ENCODE assay signal across 11 cellular contexts in the genomic region with DNA sequence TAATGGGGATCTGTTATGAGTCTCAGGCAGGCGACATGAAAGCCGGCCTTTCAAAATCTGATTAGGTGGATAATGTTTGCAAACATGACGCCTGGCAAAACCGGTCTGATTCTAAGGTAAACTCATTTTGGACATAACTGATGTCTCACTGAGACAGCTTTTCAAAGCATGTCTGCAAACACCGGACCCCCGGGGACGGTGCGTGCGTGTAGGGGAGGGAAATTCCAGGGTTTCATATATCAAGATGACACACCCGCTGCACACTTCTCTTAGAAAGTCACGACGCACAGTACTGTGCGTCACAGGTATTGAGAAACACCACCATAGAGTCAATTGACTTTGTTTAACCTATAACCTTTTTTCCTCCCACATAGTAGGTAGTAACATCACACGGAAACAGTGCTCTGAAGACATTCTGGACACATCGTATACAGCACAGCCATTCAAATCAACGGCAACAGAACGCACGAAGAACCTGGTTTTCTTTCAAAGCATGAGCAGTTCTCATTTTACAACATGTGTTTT. TPM values are rescaled to one million over a fixed set of nuclear protein-coding genes. Genes with fewer than 3 reads are reported as not detected.
A peak's percentile ranks its signal among the peaks of the same experiment; 100 is the strongest.
DNase-seq lines count a peak whose midpoint lies in the region; ATAC-seq and TF ChIP-seq lines count a peak whose summit lies in the region.
"Had no signal": no experiment of that assay in that cellular context is flagged by ENCODE, and none has a peak within 500 bp of the region (broad histone marks: within the 10 kb centered on the region; RNA-seq: fewer than 3 reads in every experiment).

No MANE protein-coding gene starts in this region.

- H3K4me1 Mint-ChIP-seq in T-helper 17 cell, result peaks cover 11% of the 10 kb centered on the region

- H3K27me3 ChIP-seq in body of pancreas, result no peaks in the 10 kb centered on the region
- H3K27me3 ChIP-seq in vagina, result no peaks in the 10 kb centered on the region

- H3K4me3 ChIP-seq in HEK293 (ENCODE audit: low read depth, low read length) (no peak overlapping the region), body of pancreas (no peak overlapping the region), vagina (no peak overlapping the region), coronary artery (no peak overlapping the region)

- no peaks in the 10 kb centered on the region for H3K27me3 Mint-ChIP-seq in T-helper 17 cell
- H3K27me3 Mint-ChIP-seq: dendritic cell treated with granulocyte-macrophage colony-stimulating factor and Interleukin-4, amounts not matched to agents 40 ng/mL and 50 ng/mL, for 4 days had no signal

- no peaks in the 10 kb centered on the region for H3K9me3 ChIP-seq in HEK293 (ENCODE audit: control insufficient read depth, insufficient read depth, low read depth, low read length)
- H3K9me3 ChIP-seq in body of pancreas, result no peaks in the 10 kb centered on the region
- no peaks in the 10 kb centered on the region for H3K9me3 ChIP-seq in T-helper 17 cell (ENCODE audit: control insufficient read depth, low read length, poor library complexity, severe bottlenecking)
- no peaks in the 10 kb centered on the region for H3K9me3 ChIP-seq in vagina

- ATAC-seq in body of pancreas (peak; percentile 71), T-helper 17 cell (no peak)

- H3K36me3 ChIP-seq in HEK293 (ENCODE audit: control insufficient read depth in 2 of 2, insufficient read depth in 1 of 2, low read length in 2 of 2) (peaks cover 3 to 26% of the 10 kb centered on the region in 2 experiments; a peak in 2 of 3 replicates), body of pancreas (replicated peaks in 1 of 2; ENCODE audit: insufficient read depth in 1 of 2, low read depth in 2 of 2) (peaks cover 0 to 6% of the 10 kb centered on the region in 2 donors), vagina (peaks cover 0 to 19% of the 10 kb centered on the region in 2 donors)

- POLR2A ChIA-PET in HEK293 (lab: Yijun Ruan, JAX), result no interaction called here

- TF ChIP-seq CTCF in HEK293 (tag by site-specific recombination; IDR thresholded peaks at IDR 0.05), result no peak
- no peak for TF ChIP-seq CTCF in body of pancreas (IDR thresholded peaks at IDR 0.05)
- no peak for TF ChIP-seq CTCF in vagina (IDR thresholded peaks at IDR 0.05)
- no peak for TF ChIP-seq CTCF in coronary artery (IDR thresholded peaks at IDR 0.05)

- no peak overlapping the region for H3K27ac Mint-ChIP-seq in T-helper 17 cell
- H3K27ac Mint-ChIP-seq: dendritic cell treated with granulocyte-macrophage colony-stimulating factor and Interleukin-4, amounts not matched to agents 40 ng/mL and 50 ng/mL, for 4 days had no signal

- H3K27ac ChIP-seq in HEK293 (ENCODE audit: extremely low read depth, low read depth, low read length) (no peak overlapping the region), body of pancreas (peak overlapping the region in 3 of 4 donors; percentile 59 to 72 (median 60)), vagina (no peak overlapping the region), coronary artery (no peak overlapping the region)

- 50 to 52% methylated on average over 17 to 18 of the region's 18 CpGs for WGBS in body of pancreas, 2 donors

- H3K4me3 Mint-ChIP-seq in T-helper 17 cell, result no peak overlapping the region
- H3K4me3 Mint-ChIP-seq: activated T-helper 1 cell treated with anti-CD3 and anti-CD28 coated beads, Interleukin-12 subunit alpha, Interleukin-12 subunit beta, Interleukin-2, Interleukin-4 antibody, amounts not matched to agents 30 ng/mL and 10 ng/mL and 1 ng/mL, durations not matched to agents 14 hours and 24 hours and 36 hours; dendritic cell treated with granulocyte-macrophage colony-stimulating factor and Interleukin-4, amounts not matched to agents 40 ng/mL and 50 ng/mL, for 4 days had no signal

- H3K4me1 ChIP-seq in HEK293 (ENCODE audit: control insufficient read depth, insufficient read depth, low read length) (no peaks in the 10 kb centered on the region), body of pancreas (peaks cover 23% of the 10 kb centered on the region), vagina (no peaks in the 10 kb centered on the region)

- TF ChIP-seq POLR2A in body of pancreas (IDR thresholded peaks at IDR 0.05) (no peak), vagina (IDR thresholded peaks at IDR 0.05) (no peak)

- CTCF ChIA-PET in HEK293 (lab: Yijun Ruan, JAX), result interaction anchor here (1.5 kb wide), 1 partner anchor 8 kb away, joined by 5 read pairs; no protein-coding TSS in a partner anchor

- H3K36me3 Mint-ChIP-seq in T-helper 17 cell (ENCODE audit: low read depth), result peaks cover 7% of the 10 kb centered on the region

- peak; percentile 36 for DNase-seq in NCI-H146 (lab: John Stamatoyannopoulos, UW)
- DNase-seq in body of pancreas, result peak; percentile 47 to 67 (median 54)
- DNase-seq in renal cortical epithelial cell (ENCODE audit: low read depth), result peak; percentile 59
- DNase-seq in T-helper 17 cell, result no peak
- no peak for DNase-seq in vagina (ENCODE audit: extremely low spot score in 2 of 2)
- no peak for DNase-seq in coronary artery (ENCODE audit: low spot score)
- DNase-seq: DMS53, NCI-H524 treated with DMSO at 0.1 percent for 48 hours had no signal

- intact Hi-C loops in body of pancreas (cut with DNase I), result no loop called here
- intact Hi-C loops in vagina (cut with DNase I), result loop anchor here (10.0 kb wide), 1 partner anchor 118 kb away; no protein-coding TSS in a partner anchor

TF ChIP-seq in HEK293, 187 proteins besides CTCF, POLR2A, EP300 and RAD21 (continues in another document):
- 0 out of 2 replicates have a peak, but pooled peaks have one; percentile 42 for TF ChIP-seq ZNF600 (tag by site-specific recombination; IDR thresholded peaks at IDR 0.05)
- TF ChIP-seq ZIC2 (tag by site-specific recombination; IDR thresholded peaks at IDR 0.05), result peak; percentile 30; the same call in 1 of the 2 replicates
- peak; percentile 64; the same call in 1 of the 2 replicates for TF ChIP-seq PATZ1 (tag by site-specific recombination; IDR thresholded peaks at IDR 0.05)
- no peak for TF ChIP-seq ZNF791 (tag by site-specific recombination; IDR thresholded peaks at IDR 0.05)
- peak; percentile 41; the same call in 1 of the 2 replicates for TF ChIP-seq IKZF3 (tag by site-specific recombination; IDR thresholded peaks at IDR 0.05)
- TF ChIP-seq GLIS1 (tag by site-specific recombination; IDR thresholded peaks at IDR 0.05), result no peak
- peak; percentile 99 for TF ChIP-seq WT1 (tag by site-specific recombination; IDR thresholded peaks at IDR 0.05)
- TF ChIP-seq, protein P1, sequence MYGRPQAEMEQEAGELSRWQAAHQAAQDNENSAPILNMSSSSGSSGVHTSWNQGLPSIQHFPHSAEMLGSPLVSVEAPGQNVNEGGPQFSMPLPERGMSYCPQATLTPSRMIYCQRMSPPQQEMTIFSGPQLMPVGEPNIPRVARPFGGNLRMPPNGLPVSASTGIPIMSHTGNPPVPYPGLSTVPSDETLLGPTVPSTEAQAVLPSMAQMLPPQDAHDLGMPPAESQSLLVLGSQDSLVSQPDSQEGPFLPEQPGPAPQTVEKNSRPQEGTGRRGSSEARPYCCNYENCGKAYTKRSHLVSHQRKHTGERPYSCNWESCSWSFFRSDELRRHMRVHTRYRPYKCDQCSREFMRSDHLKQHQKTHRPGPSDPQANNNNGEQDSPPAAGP (tag by site-specific recombination; IDR thresholded peaks at IDR 0.05), result peak; percentile 58
- 0 out of 2 replicates have a peak, but pooled peaks have one; percentile 46 for TF ChIP-seq INSM2 (tag by site-specific recombination; IDR thresholded peaks at IDR 0.05)
- no peak for TF ChIP-seq ZNF510 (tag by site-specific recombination; IDR thresholded peaks at IDR 0.05; ENCODE audit: insufficient replicate concordance)
- TF ChIP-seq ZNF169 (tag by site-specific recombination; IDR thresholded peaks at IDR 0.05), result no peak
- peak; percentile 65; the same call in 1 of the 2 replicates for TF ChIP-seq TRIM28 (IDR thresholded peaks at IDR 0.05; ENCODE audit: borderline replicate concordance, low read length)

RNA-seq across cellular contexts. Expression of gene TESC, which starts 43.9 kb away (rescaled TPM):
- 100 to 1,000 TPM; 110 to 127 TPM for total RNA-seq in body of pancreas
- total RNA-seq in renal cortical epithelial cell, result 7.3 and 14.6 TPM in 2 replicates
- 10 to 100 TPM in 1 of 2 donors, 1 to 10 TPM in 1; 9.2 to 11.4 TPM for total RNA-seq in T-helper 17 cell
- total RNA-seq in vagina, result 10.8 TPM

RNA-seq across cellular contexts. Expression of gene FBXO21, which starts 47.2 kb away (rescaled TPM):
- 10 to 100 TPM; 43.6 to 76.5 TPM for total RNA-seq in body of pancreas
- total RNA-seq in renal cortical epithelial cell, result 110 and 129 TPM in 2 replicates
- total RNA-seq in T-helper 17 cell, result 10 to 100 TPM; 61.7 to 65.5 TPM
- total RNA-seq in vagina, result 62.4 TPM

Comparison
In these comparisons a context has a peak if more than half of its experiments do, and no peak if none do; other contexts are left out.
1. H3K27ac ChIP-seq: peak in body of pancreas (3 of 4); none in HEK293 (single experiment), vagina (single experiment) and coronary artery (0 of 2).
2. DNase-seq: peak in NCI-H146 (single experiment), body of pancreas (4 of 4) and renal cortical epithelial cell (single experiment); none in T-helper 17 cell (0 of 3), vagina (0 of 2) and coronary artery (single experiment).